ENCODE assay signal across 1 cellular context in genomic region chr3:5057857-5058324, GRCh38.
TF ChIP-seq lines count a peak whose summit lies in the region.

No MANE protein-coding gene starts in this region.

TF ChIP-seq in GM23338, 12 proteins besides CTCF, POLR2A, EP300 and RAD21 (continued from another document):
- no peak for TF ChIP-seq ETS1 (IDR thresholded peaks at IDR 0.05)
- no peak for TF ChIP-seq CREB1 (CRISPR knock-in tag; IDR thresholded peaks at IDR 0.05; ENCODE audit: low read depth)
- no peak for TF ChIP-seq EZH2 (IDR thresholded peaks at IDR 0.05; ENCODE audit: low read depth, unreplicated experiment)
